ENCODE assay signal across 1 cellular context in the genomic region with DNA sequence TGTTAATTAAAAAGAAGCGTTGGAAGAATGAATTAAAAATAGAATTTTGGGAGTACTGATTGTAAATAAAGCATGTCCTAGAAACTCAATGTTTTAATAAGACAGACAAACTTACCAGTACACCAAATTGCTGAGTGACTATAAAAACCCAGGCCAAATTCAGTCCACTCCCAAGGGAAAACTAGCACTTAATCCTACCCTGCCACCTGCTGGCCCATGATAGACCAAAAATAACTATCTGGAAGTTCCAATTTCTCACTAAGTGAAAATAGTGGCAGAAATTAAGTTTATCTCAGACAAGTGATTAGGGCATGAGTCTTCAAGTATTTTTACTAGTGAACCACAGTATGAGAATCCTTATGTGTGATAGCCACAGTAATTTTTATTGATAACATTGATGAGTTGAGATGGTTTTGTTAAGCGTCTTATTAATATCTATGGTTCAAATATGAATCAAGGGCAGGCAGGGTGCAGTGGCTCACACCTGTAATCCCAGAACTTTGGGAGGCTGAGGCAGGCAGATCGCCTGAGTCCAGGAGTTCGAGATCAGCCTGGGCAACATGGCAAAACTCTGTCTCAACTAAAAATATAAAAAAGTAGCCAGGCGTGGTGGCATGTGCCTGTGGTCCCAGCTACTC.
TF ChIP-seq lines count a peak whose summit lies in the region.

No MANE protein-coding gene starts in this region.

TF ChIP-seq in K562, 482 proteins besides CTCF, POLR2A, EP300 and RAD21:
- no peak for TF ChIP-seq HNRNPK (IDR thresholded peaks at IDR 0.05; ENCODE audit: low read depth, low read length, poor library complexity, severe bottlenecking)
- TF ChIP-seq SMC3 (conservative IDR thresholded peaks at IDR 0.05; ENCODE audit: insufficient read depth, low read depth, low read length), result peak; percentile 78
- TF ChIP-seq SAFB2 (IDR thresholded peaks at IDR 0.05; ENCODE audit: borderline replicate concordance, low read depth, low read length, severe bottlenecking), result no peak
- TF ChIP-seq DEAF1 (CRISPR knock-in tag; IDR thresholded peaks at IDR 0.05), result peak; percentile 86
- no peak for TF ChIP-seq NRF1 (conservative IDR thresholded peaks at IDR 0.05 in 1 of 2, IDR thresholded peaks at IDR 0.05 in 1 of 2)
- no peak for TF ChIP-seq KDM5B (IDR thresholded peaks at IDR 0.05; ENCODE audit: insufficient replicate concordance, low read depth, low read length)
- TF ChIP-seq C11orf30 (IDR thresholded peaks at IDR 0.05; ENCODE audit: low read depth), result peak; percentile 48; the same call in 1 of the 2 replicates
- peak; percentile 8 for TF ChIP-seq RBM25 (IDR thresholded peaks at IDR 0.05; ENCODE audit: low read depth, low read length, severe bottlenecking)
- peak; percentile 30 for TF ChIP-seq MAFG (tag; conservative IDR thresholded peaks at IDR 0.05)
- no peak for TF ChIP-seq KLF1 (tag; IDR thresholded peaks at IDR 0.05)
- no peak for TF ChIP-seq SRSF7 (optimal IDR thresholded peaks at IDR 0.05; ENCODE audit: low read depth, low read length)
- TF ChIP-seq MAFF (IDR thresholded peaks at IDR 0.05; ENCODE audit: low read length), result peak; percentile 30; the same call in 1 of the 2 replicates
- TF ChIP-seq GTF2F1 (IDR thresholded peaks at IDR 0.05; ENCODE audit: low read depth, low read length), result no peak
- TF ChIP-seq, protein P1, sequence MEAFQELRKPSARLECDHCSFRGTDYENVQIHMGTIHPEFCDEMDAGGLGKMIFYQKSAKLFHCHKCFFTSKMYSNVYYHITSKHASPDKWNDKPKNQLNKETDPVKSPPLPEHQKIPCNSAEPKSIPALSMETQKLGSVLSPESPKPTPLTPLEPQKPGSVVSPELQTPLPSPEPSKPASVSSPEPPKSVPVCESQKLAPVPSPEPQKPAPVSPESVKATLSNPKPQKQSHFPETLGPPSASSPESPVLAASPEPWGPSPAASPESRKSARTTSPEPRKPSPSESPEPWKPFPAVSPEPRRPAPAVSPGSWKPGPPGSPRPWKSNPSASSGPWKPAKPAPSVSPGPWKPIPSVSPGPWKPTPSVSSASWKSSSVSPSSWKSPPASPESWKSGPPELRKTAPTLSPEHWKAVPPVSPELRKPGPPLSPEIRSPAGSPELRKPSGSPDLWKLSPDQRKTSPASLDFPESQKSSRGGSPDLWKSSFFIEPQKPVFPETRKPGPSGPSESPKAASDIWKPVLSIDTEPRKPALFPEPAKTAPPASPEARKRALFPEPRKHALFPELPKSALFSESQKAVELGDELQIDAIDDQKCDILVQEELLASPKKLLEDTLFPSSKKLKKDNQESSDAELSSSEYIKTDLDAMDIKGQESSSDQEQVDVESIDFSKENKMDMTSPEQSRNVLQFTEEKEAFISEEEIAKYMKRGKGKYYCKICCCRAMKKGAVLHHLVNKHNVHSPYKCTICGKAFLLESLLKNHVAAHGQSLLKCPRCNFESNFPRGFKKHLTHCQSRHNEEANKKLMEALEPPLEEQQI (IDR thresholded peaks at IDR 0.05), result no peak
- no peak for TF ChIP-seq PYGO2 (tag; IDR thresholded peaks at IDR 0.05)
- TF ChIP-seq MAFK (IDR thresholded peaks at IDR 0.05; ENCODE audit: low read length), result 0 out of 2 replicates have a peak, but pooled peaks have one; percentile 6
- TF ChIP-seq ZNF232 (CRISPR knock-in tag; IDR thresholded peaks at IDR 0.05), result no peak
- peak; percentile 36; the same call in 1 of the 2 replicates for TF ChIP-seq STAG1 (CRISPR knock-in tag; IDR thresholded peaks at IDR 0.05; ENCODE audit: borderline replicate concordance)
- no peak for TF ChIP-seq SNIP1 (IDR thresholded peaks at IDR 0.05; ENCODE audit: low read depth)
- TF ChIP-seq DACH1 (IDR thresholded peaks at IDR 0.05; ENCODE audit: partially characterized antibody), result peak; percentile 2
- TF ChIP-seq ZNF316 (IDR thresholded peaks at IDR 0.05), result peak; percentile 76
